In genomic region chr3:16697437-16698258, GRCh38 we compare ENCODE assay signal across 15 cellular contexts.
DNase-seq lines count a peak whose midpoint lies in the region; TF ChIP-seq lines count a peak whose summit lies in the region.
"Had no signal": no experiment of that assay in that cellular context is flagged by ENCODE, and none has a peak within 500 bp of the region (broad histone marks: within the 10 kb centered on the region; RNA-seq: fewer than 3 reads in every experiment).

No MANE protein-coding gene starts in this region.

- peak overlapping the region in 1 of 8 donors; percentile 65 for H3K27ac Mint-ChIP-seq in CD8-positive, alpha-beta memory T cell
- H3K27ac Mint-ChIP-seq: nephron progenitor cell had no signal

- H3K4me2 ChIP-seq in DOHH2 (ENCODE audit: low read length) = peak overlapping the region; percentile 49

- H3K36me3 Mint-ChIP-seq in CD8-positive, alpha-beta memory T cell = peaks cover 0 to 7% (median 0%) of the 10 kb centered on the region in 3 donors

- no peaks in the 10 kb centered on the region for H3K9me3 Mint-ChIP-seq in CD8-positive, alpha-beta memory T cell
- H3K9me3 Mint-ChIP-seq: nephron progenitor cell had no signal

- TF ChIP-seq CTCF in DOHH2 (IDR thresholded peaks at IDR 0.05; ENCODE audit: low read depth, low read length, poor library complexity, severe bottlenecking) (no peak), dorsolateral prefrontal cortex (IDR thresholded peaks at IDR 0.05 in 54 of 56, conservative IDR thresholded peaks at IDR 0.05 in 2 of 56; ENCODE audit: low read depth in 1 of 56, partially characterized antibody in 56 of 56) (no peak)

- no peaks in the 10 kb centered on the region for H4K20me1 ChIP-seq in DOHH2 (ENCODE audit: control insufficient read depth, insufficient read depth, low read depth, low read length)

- intact Hi-C loops in dorsolateral prefrontal cortex (cut with DNase I) = no loop called here

- CTCF ChIA-PET in CD8-positive, alpha-beta memory T cell (lab: Charles Lee) = no interaction called here

- POLR2A ChIA-PET in CD8-positive, alpha-beta memory T cell (lab: Charles Lee) = no interaction called here

- no peaks in the 10 kb centered on the region for H3K79me2 ChIP-seq in DOHH2 (ENCODE audit: control insufficient read depth, low read length)

- H3F3A ChIP-seq in DOHH2 (ENCODE audit: control insufficient read depth, insufficient read depth) = no peaks in the 10 kb centered on the region

- H3K4me1 ChIP-seq in DOHH2 (ENCODE audit: control insufficient read depth, low read length) = peaks cover 28% of the 10 kb centered on the region
- no peaks in the 10 kb centered on the region for H3K4me1 ChIP-seq in CD8-positive, alpha-beta memory T cell (ENCODE audit: insufficient read depth, low read length)
- H3K4me1 ChIP-seq: BE2C had no signal

- H3K27me3 ChIP-seq in DOHH2 (ENCODE audit: control insufficient read depth, low read length) (no peaks in the 10 kb centered on the region), dorsolateral prefrontal cortex (no peaks in the 10 kb centered on the region)
- H3K27me3 ChIP-seq in CD8-positive, alpha-beta memory T cell (ENCODE audit: insufficient read depth, low read length, poor library complexity, severe bottlenecking) = no peaks in the 10 kb centered on the region
- H3K27me3 ChIP-seq: BE2C, esophagus muscularis mucosa had no signal

- no peaks in the 10 kb centered on the region for H3K9me2 ChIP-seq in DOHH2 (replicated peaks; ENCODE audit: control insufficient read depth, low read length)

- H3K9me3 ChIP-seq in DOHH2 (ENCODE audit: control insufficient read depth, insufficient read depth, low read length) = no peaks in the 10 kb centered on the region
- no peaks in the 10 kb centered on the region for H3K9me3 ChIP-seq in CD8-positive, alpha-beta memory T cell (ENCODE audit: low read length)
- H3K9me3 ChIP-seq: BE2C, esophagus muscularis mucosa had no signal

- DNase-seq in M059J (ENCODE audit: low read depth) = peak; percentile 12
- peak; percentile 21 for DNase-seq in amniotic epithelial cell (ENCODE audit: low read depth)
- peak; percentile 85 for DNase-seq in iris pigment epithelial cell (ENCODE audit: low read depth)
- no peak for DNase-seq in NCI-H2227 treated with DMSO at 0.1 percent for 48 hours (lab: John Stamatoyannopoulos, UW)
- no peak for DNase-seq in dorsolateral prefrontal cortex
- DNase-seq in CD8-positive, alpha-beta memory T cell = no peak
- no peak for DNase-seq in stimulated activated CD4-positive, alpha-beta T cell treated with anti-CD3 and anti-CD28 coated beads, Interleukin-2, amount 100 ng/mL, for 48 hours
- DNase-seq: BE2C; NCI-H2171 treated with DMSO at 0.1 percent for 48 hours; nephron progenitor cell; stimulated activated CD4-positive, alpha-beta T cell treated with anti-CD3 and anti-CD28 coated beads, Interleukin-12 subunit alpha, Interleukin-12 subunit beta, amount 100 ng/mL, for 4 hours; stimulated activated CD8-positive, alpha-beta memory T cell treated with anti-CD3 and anti-CD28 coated beads, Interleukin-4, amount 100 ng/mL, for 48 hours; WERI-Rb-1 had no signal

- H3K4me1 Mint-ChIP-seq in CD8-positive, alpha-beta memory T cell = no peaks in the 10 kb centered on the region

- H3K4me3 Mint-ChIP-seq in CD8-positive, alpha-beta memory T cell = no peak overlapping the region
- H3K4me3 Mint-ChIP-seq: nephron progenitor cell had no signal

- peaks cover 5 to 7% of the 10 kb centered on the region in 2 donors for H3K27me3 Mint-ChIP-seq in CD8-positive, alpha-beta memory T cell

- H3K36me3 ChIP-seq in DOHH2 (ENCODE audit: control insufficient read depth, low read length) = no peaks in the 10 kb centered on the region
- no peaks in the 10 kb centered on the region for H3K36me3 ChIP-seq in CD8-positive, alpha-beta memory T cell (ENCODE audit: insufficient read depth, low read length)
- H3K36me3 ChIP-seq: BE2C, esophagus muscularis mucosa, WERI-Rb-1 had no signal

- peak overlapping the region; percentile 48 for H3K4me3 ChIP-seq in DOHH2 (ENCODE audit: low read length)
- H3K4me3 ChIP-seq in dorsolateral prefrontal cortex = no peak overlapping the region
- H3K4me3 ChIP-seq in CD8-positive, alpha-beta memory T cell (ENCODE audit: low read length) = no peak overlapping the region
- H3K4me3 ChIP-seq: esophagus muscularis mucosa had no signal

- H3K27ac ChIP-seq in DOHH2 (ENCODE audit: low read depth, low read length) (peak overlapping the region; percentile 10; the same call in 1 of the 2 replicates), dorsolateral prefrontal cortex (no peak overlapping the region)
- H3K27ac ChIP-seq in CD8-positive, alpha-beta memory T cell (ENCODE audit: low read depth, low read length) = no peak overlapping the region
- H3K27ac ChIP-seq: esophagus muscularis mucosa, WERI-Rb-1 had no signal

Comparison
In these comparisons a context has a peak if more than half of its experiments do, and no peak if none do; other contexts are left out.
1. DNase-seq: peak in M059J (single experiment), amniotic epithelial cell (single experiment) and iris pigment epithelial cell (single experiment); none in NCI-H2227 treated with DMSO at 0.1 percent for 48 hours (single experiment), dorsolateral prefrontal cortex (0 of 10), CD8-positive, alpha-beta memory T cell (0 of 5) and stimulated activated CD4-positive, alpha-beta T cell treated with anti-CD3 and anti-CD28 coated beads, Interleukin-2, amount 100 ng/mL, for 48 hours (0 of 2).